In genomic region chr17:4998027-4998665, GRCh38 we compare ENCODE assay signal across 9 cellular contexts. TPM values are rescaled to one million over a fixed set of nuclear protein-coding genes. Genes with fewer than 3 reads are reported as not detected.
DNase-seq lines count a peak whose midpoint lies in the region; ATAC-seq, FAIRE-seq and TF ChIP-seq lines count a peak whose summit lies in the region.
"Had no signal": no experiment of that assay in that cellular context is flagged by ENCODE, and none has a peak within 500 bp of the region (broad histone marks: within the 10 kb centered on the region; RNA-seq: fewer than 3 reads in every experiment).

No MANE protein-coding gene starts in this region.

- H3K4me1 ChIP-seq in HAP-1 (peaks cover 6% of the 10 kb centered on the region), aorta (ENCODE audit: control insufficient read depth in 1 of 2, insufficient read depth in 2 of 2, low read length in 2 of 2) (no peaks in the 10 kb centered on the region)

- peaks cover 25 to 32% of the 10 kb centered on the region in 2 donors for H3K4me1 Mint-ChIP-seq in effector memory CD8-positive, alpha-beta T cell (ENCODE audit: low read depth in 2 of 2)
- H3K4me1 Mint-ChIP-seq in mesothelial cell of epicardium: peaks cover 16% of the 10 kb centered on the region

- 0 to 1% methylated on average over 41 to 55 of the region's 55 CpGs for WGBS in aorta, 2 donors

- intact Hi-C loops in aorta (cut with DNase I): loop anchor here in 1 of 2 donors (5.0 kb wide), 1 partner anchor 51 kb away; the partner anchor contains the start of gene PFN1

- in situ Hi-C loops in HAP-1 (cut with MboI; ENCODE audit: low sequenced_read_pairs): loop anchor here (25.0 kb wide), 1 partner anchor 1464 kb away; no protein-coding TSS in a partner anchor

- peak overlapping the region; percentile 86 to 88 for H3K4me3 Mint-ChIP-seq in effector memory CD8-positive, alpha-beta T cell
- peak overlapping the region; percentile 86 for H3K4me3 Mint-ChIP-seq in mesothelial cell of epicardium

- FAIRE-seq in D721Med (lab: Jason Lieb, UNC): no peak

- H3K9me3 ChIP-seq in HAP-1: no peaks in the 10 kb centered on the region
- H3K9me3 ChIP-seq in aorta (ENCODE audit: control insufficient read depth, low read length): no peaks in the 10 kb centered on the region

- peak overlapping the region in 1 of 2 donors; percentile 46 for H3K27ac ChIP-seq in aorta (ENCODE audit: low read depth in 1 of 2, low read length in 2 of 2)

- H3K27ac Mint-ChIP-seq in effector memory CD8-positive, alpha-beta T cell: peak overlapping the region; percentile 16 to 69
- H3K27ac Mint-ChIP-seq in mesothelial cell of epicardium: peak overlapping the region; percentile 77

- no peaks in the 10 kb centered on the region for H3K27me3 Mint-ChIP-seq in effector memory CD8-positive, alpha-beta T cell
- H3K27me3 Mint-ChIP-seq in mesothelial cell of epicardium (ENCODE audit: low read depth): peaks cover 5% of the 10 kb centered on the region

- ATAC-seq in effector memory CD8-positive, alpha-beta T cell (replicated peaks): no peak
- ATAC-seq in aorta (ENCODE audit: low FRiP score): peak; percentile 0

- no peaks in the 10 kb centered on the region for H3K27me3 ChIP-seq in HAP-1 (ENCODE audit: low read depth)
- H3K27me3 ChIP-seq in aorta (ENCODE audit: control insufficient read depth in 1 of 2, insufficient read depth in 2 of 2, low read length in 1 of 2): no peaks in the 10 kb centered on the region

- TF ChIP-seq CTCF in D721Med (IDR thresholded peaks at IDR 0.05; ENCODE audit: insufficient read depth, missing control alignments): no peak
- no peak for TF ChIP-seq CTCF in mesothelial cell of epicardium (IDR thresholded peaks at IDR 0.05; ENCODE audit: unreplicated experiment)

- DNase-seq in D721Med (ENCODE audit: insufficient read length, low spot score): peak; percentile 52
- DNase-seq in HAP-1 (ENCODE audit: low spot score in 2 of 2): peak in 1 of 2 experiments; percentile 65
- DNase-seq in RPMI8226: peak; percentile 26
- DNase-seq in effector memory CD8-positive, alpha-beta T cell: no peak
- DNase-seq in mesothelial cell of epicardium (ENCODE audit: low spot score in 2 of 2, unreplicated experiment in 2 of 2): peak; percentile 59 to 76
- peak; percentile 67 to 88 for DNase-seq in aorta
- DNase-seq in kidney glomerular epithelial cell (lab: John Stamatoyannopoulos, UW): no peak
- no peak for DNase-seq in GM19240 (ENCODE audit: insufficient read length, low spot score)

- peaks cover 11% of the 10 kb centered on the region for H3K36me3 Mint-ChIP-seq in effector memory CD8-positive, alpha-beta T cell (ENCODE audit: insufficient read depth)
- peaks cover 13% of the 10 kb centered on the region for H3K36me3 Mint-ChIP-seq in mesothelial cell of epicardium

- peak overlapping the region; percentile 82 for H3K4me3 ChIP-seq in HAP-1
- H3K4me3 ChIP-seq in aorta (ENCODE audit: low read length in 2 of 2): peak overlapping the region; percentile 51 to 87

- peaks cover 31% of the 10 kb centered on the region for H3K36me3 ChIP-seq in HAP-1 (replicated peaks)
- H3K36me3 ChIP-seq in aorta (ENCODE audit: control insufficient read depth in 1 of 2, insufficient read depth in 2 of 2, low read length in 1 of 2): no peaks in the 10 kb centered on the region

- H3K9me3 Mint-ChIP-seq in effector memory CD8-positive, alpha-beta T cell: no peaks in the 10 kb centered on the region
- H3K9me3 Mint-ChIP-seq in mesothelial cell of epicardium: no peaks in the 10 kb centered on the region

RNA-seq across cellular contexts. Expression of gene KIF1C, which starts 0.4 kb away (rescaled TPM):
- total RNA-seq in mesothelial cell of epicardium (78.5 to 82.9 TPM (median 81.7 TPM) in 3 replicates), aorta (100 to 1,000 TPM; 187 to 235 TPM)
- polyA plus RNA-seq in aorta: 100 to 1,000 TPM in 1 of 2 donors, 10 to 100 TPM in 1; 89.0 to 371 TPM

RNA-seq across cellular contexts. Expression of gene INCA1, which starts 0.8 kb away (rescaled TPM):
- total RNA-seq in mesothelial cell of epicardium (1.7 to 3.1 TPM (median 2.7 TPM) in 3 replicates), aorta (1 to 10 TPM; 1.2 to 1.9 TPM)
- polyA plus RNA-seq in aorta: 1 to 10 TPM; 1.3 to 4.9 TPM

RNA-seq across cellular contexts. Expression of gene CAMTA2, which starts 10.7 kb away (rescaled TPM):
- total RNA-seq in mesothelial cell of epicardium: 27.0 to 31.6 TPM (median 31.2 TPM) in 3 replicates
- 10 to 100 TPM; 62.2 to 68.1 TPM for total RNA-seq in aorta
- polyA plus RNA-seq in aorta: 10 to 100 TPM; 21.7 to 67.5 TPM

RNA-seq across cellular contexts. Expression of gene SPAG7, which starts 30.5 kb away (rescaled TPM):
- total RNA-seq in mesothelial cell of epicardium (72.8 to 86.9 TPM (median 72.9 TPM) in 3 replicates), aorta (10 to 100 TPM; 38.8 to 48.3 TPM)
- polyA plus RNA-seq in aorta: 100 to 1,000 TPM in 1 of 2 donors, 10 to 100 TPM in 1; 43.5 to 109 TPM

RNA-seq across cellular contexts. Expression of gene SLC52A1, which starts 37.1 kb away (rescaled TPM):
- total RNA-seq in mesothelial cell of epicardium (0.20 to 0.54 TPM (median 0.38 TPM) in 3 replicates), aorta (not detected)
- under 1 TPM in 1 of 2 donors, not detected in 1; 0.88 TPM for polyA plus RNA-seq in aorta
- total RNA-seq: RPMI7951 had no signal

Comparison
In these comparisons a context has a peak if more than half of its experiments do, and no peak if none do; other contexts are left out.
1. DNase-seq: peak in D721Med (single experiment), RPMI8226 (single experiment), mesothelial cell of epicardium (2 of 2) and aorta (2 of 2); none in effector memory CD8-positive, alpha-beta T cell (0 of 3), kidney glomerular epithelial cell (single experiment) and GM19240 (single experiment).